ENCODE assay signal across 22 cellular contexts in the genomic region with DNA sequence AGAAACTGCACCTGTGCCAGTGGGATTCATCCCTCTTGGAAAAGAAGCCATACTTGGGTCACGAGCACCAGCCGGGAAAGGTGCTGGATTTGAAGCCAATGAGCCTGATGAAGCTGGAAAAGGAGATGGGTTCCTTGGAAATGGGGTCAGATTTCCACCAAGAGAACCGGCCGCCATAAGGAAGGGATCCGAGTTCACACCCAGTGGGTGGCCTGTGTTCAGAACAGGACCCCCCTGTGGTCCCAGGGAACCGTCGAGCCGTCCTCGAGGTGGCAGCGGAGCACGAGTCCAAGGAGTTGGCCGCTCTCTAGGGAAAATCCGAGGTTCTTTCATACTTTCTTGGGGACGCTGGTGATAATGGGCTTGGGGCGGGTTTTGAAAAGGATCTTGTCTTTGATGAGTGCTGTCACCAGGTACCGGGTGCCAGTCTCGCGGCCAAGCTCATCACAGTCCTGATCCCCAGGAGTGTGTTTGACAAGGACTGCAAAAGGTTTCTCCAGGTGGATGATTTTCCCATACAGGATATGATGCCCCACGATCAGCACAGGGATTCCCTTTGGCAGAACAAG.
"Had no signal": no experiment of that assay in that cellular context is flagged by ENCODE, and none has a peak within 500 bp of the region (broad histone marks: within the 10 kb centered on the region; RNA-seq: fewer than 3 reads in every experiment).

No MANE protein-coding gene starts in this region.

- H3K4me3 Mint-ChIP-seq: activated CD8-positive, alpha-beta T cell treated with anti-CD3 and anti-CD28 coated beads for 36 hours; activated T-helper 1 cell treated with anti-CD3 and anti-CD28 coated beads, Interleukin-12 subunit alpha, Interleukin-12 subunit beta, Interleukin-2, Interleukin-4 antibody, amounts not matched to agents 30 ng/mL and 10 ng/mL and 1 ng/mL, durations not matched to agents 14 hours and 24 hours and 36 hours; IgD-negative memory B cell had no signal

- H3K4me3 ChIP-seq: MG63 had no signal

- H3K9me3 Mint-ChIP-seq: activated CD8-positive, alpha-beta T cell treated with anti-CD3 and anti-CD28 coated beads for 36 hours; activated naive CD4-positive, alpha-beta T cell treated with anti-CD3 and anti-CD28 coated beads, Interleukin-2, amount 50 U/mL, for 72 hours; activated T-helper 1 cell treated with anti-CD3 and anti-CD28 coated beads, Interleukin-12 subunit alpha, Interleukin-12 subunit beta, Interleukin-2, Interleukin-4 antibody, amounts not matched to agents 30 ng/mL and 10 ng/mL and 1 ng/mL, durations not matched to agents 14 hours and 24 hours and 36 hours; IgD-negative memory B cell had no signal

- H3K27me3 ChIP-seq: MG63 had no signal

- H3K9me3 ChIP-seq: MG63 had no signal

- DNase-seq: activated CD4-positive, alpha-beta T cell treated with anti-CD3 and anti-CD28 coated beads for 4 hours; activated CD8-positive, alpha-beta memory T cell treated with anti-CD3 and anti-CD28 coated beads, Interleukin-2, amount 50 U/mL, for 4 hours; activated CD8-positive, alpha-beta T cell treated with anti-CD3 and anti-CD28 coated beads for 36 hours; activated effector memory CD4-positive, alpha-beta T cell treated with Interleukin-2 at 50 U/mL for 16 hours; activated naive CD4-positive, alpha-beta T cell; central memory CD4-positive, alpha-beta T cell; MG63; MV-4-11; NCI-H1092 treated with DMSO at 0.1 percent for 48 hours; NCI-H1417 treated with DMSO at 0.1 percent for 48 hours; NCI-H1694; NCI-H2029 treated with DMSO at 0.1 percent for 48 hours; NCI-H345; NCI-H510A; NCI-H526 treated with DMSO at 0.1 percent for 48 hours; SIG-M5; T-helper 1 cell had no signal

- H3K27ac ChIP-seq: KMS-11, VCaP had no signal

- H3K9ac ChIP-seq: KMS-11 had no signal

- H3K27ac Mint-ChIP-seq: activated CD8-positive, alpha-beta T cell treated with anti-CD3 and anti-CD28 coated beads for 36 hours; activated naive CD4-positive, alpha-beta T cell treated with anti-CD3 and anti-CD28 coated beads, Interleukin-2, amount 50 U/mL, for 72 hours; activated T-helper 1 cell treated with anti-CD3 and anti-CD28 coated beads, Interleukin-12 subunit alpha, Interleukin-12 subunit beta, Interleukin-2, Interleukin-4 antibody, amounts not matched to agents 30 ng/mL and 10 ng/mL and 1 ng/mL, durations not matched to agents 14 hours and 24 hours and 36 hours; IgD-negative memory B cell had no signal

- ATAC-seq: activated CD8-positive, alpha-beta T cell treated with anti-CD3 and anti-CD28 coated beads for 36 hours; activated naive CD4-positive, alpha-beta T cell treated with anti-CD3 and anti-CD28 coated beads, Interleukin-2, amount 50 U/mL, for 72 hours had no signal

- H3K27me3 Mint-ChIP-seq: activated CD8-positive, alpha-beta T cell treated with anti-CD3 and anti-CD28 coated beads for 36 hours; IgD-negative memory B cell had no signal

- H3K4me2 ChIP-seq: KMS-11 had no signal
